In the genomic region with DNA sequence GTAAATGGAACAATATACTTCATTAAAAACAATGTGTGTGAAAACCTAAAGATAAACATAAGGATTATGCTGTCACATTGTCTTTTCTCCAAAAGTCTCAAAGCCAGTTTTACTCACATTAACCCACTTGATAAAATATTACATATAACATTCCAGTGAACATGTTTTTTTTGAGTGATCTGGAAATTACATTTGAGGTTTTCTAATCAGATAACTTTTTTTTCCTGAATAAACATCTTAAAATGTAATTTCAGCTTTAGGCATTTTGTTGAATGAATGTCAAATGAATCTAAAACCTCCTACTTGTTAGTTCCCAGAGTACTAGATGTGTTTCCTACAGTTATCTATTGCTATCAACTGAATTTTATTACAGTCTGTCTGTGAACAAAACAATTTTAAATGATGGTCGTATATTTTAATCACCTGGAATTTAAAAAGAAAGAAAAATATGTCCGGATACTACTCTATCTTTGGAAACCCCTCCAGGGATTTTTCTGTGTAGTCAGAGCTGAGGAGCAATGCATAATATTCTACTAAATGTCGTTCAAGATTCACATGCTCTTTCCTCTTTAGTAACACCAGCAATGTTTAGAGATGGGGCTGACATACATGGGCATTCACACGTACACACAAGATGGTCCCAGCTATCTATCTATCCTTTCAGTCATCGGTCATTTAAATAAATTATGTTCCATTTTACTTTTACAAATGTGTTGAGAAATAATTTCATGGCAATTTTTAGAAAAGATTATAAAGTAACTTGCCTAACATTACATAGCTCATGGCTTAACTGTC, we compare ENCODE assay signal across 16 cellular contexts.
DNase-seq lines count a peak whose midpoint lies in the region; ATAC-seq and TF ChIP-seq lines count a peak whose summit lies in the region.
"Had no signal": no experiment of that assay in that cellular context is flagged by ENCODE, and none has a peak within 500 bp of the region (broad histone marks: within the 10 kb centered on the region; RNA-seq: fewer than 3 reads in every experiment).

No MANE protein-coding gene starts in this region.

- no peaks in the 10 kb centered on the region for H3K9me3 Mint-ChIP-seq in activated naive CD4-positive, alpha-beta T cell treated with anti-CD3 and anti-CD28 coated beads, Interleukin-2, amount 50 U/mL, for 24 hours

- H3F3A ChIP-seq in neural cell (ENCODE audit: insufficient read depth, low read length, poor library complexity, severe bottlenecking): no peaks in the 10 kb centered on the region

- no peaks in the 10 kb centered on the region for H3K9me3 ChIP-seq in neural cell (ENCODE audit: low read length)
- H3K9me3 ChIP-seq: BLaER1 treated with 17β-estradiol and CSF1 and Interleukin-3, amounts not matched to agents 10 nM and 100 nM had no signal

- H3K27me3 Mint-ChIP-seq in activated naive CD4-positive, alpha-beta T cell treated with anti-CD3 and anti-CD28 coated beads, Interleukin-2, amount 50 U/mL, for 24 hours: no peaks in the 10 kb centered on the region

- no peaks in the 10 kb centered on the region for H4K20me1 ChIP-seq in neural cell (ENCODE audit: insufficient read depth)
- H4K20me1 ChIP-seq: BLaER1 treated with 17β-estradiol and CSF1 and Interleukin-3, amounts not matched to agents 10 nM and 100 nM had no signal

- no peaks in the 10 kb centered on the region for H3K79me2 ChIP-seq in neural cell (replicated peaks; ENCODE audit: insufficient read depth, low read length)

- peak overlapping the region; percentile 36 for H3K27ac ChIP-seq in neural cell (ENCODE audit: low read length)
- H3K27ac ChIP-seq: BLaER1 treated with 17β-estradiol and CSF1 and Interleukin-3, amounts not matched to agents 10 nM and 100 nM; PC-9 had no signal

- H3K36me3 ChIP-seq in neural cell (ENCODE audit: insufficient read depth, low read length): peaks cover 7% of the 10 kb centered on the region

- no peaks in the 10 kb centered on the region for H3K9me2 ChIP-seq in neural cell (ENCODE audit: insufficient read depth, low read length)

- no peak overlapping the region for H3K9ac ChIP-seq in neural cell (ENCODE audit: low read length)
- H3K9ac ChIP-seq: BLaER1 treated with 17β-estradiol and CSF1 and Interleukin-3, amounts not matched to agents 10 nM and 100 nM had no signal

- no peak for DNase-seq in activated naive CD4-positive, alpha-beta T cell treated with Interleukin-2 at 50 U/mL for 16 hours
- DNase-seq in SK-MEL-5 (ENCODE audit: low read depth, low spot score): peak; percentile 20
- no peak for DNase-seq in stimulated activated CD4-positive, alpha-beta T cell treated with anti-CD3 and anti-CD28 coated beads, Interleukin-2, amount 100 ng/mL, for 48 hours
- DNase-seq: DND-41, GF-D8, NCI-H1417 treated with DMSO at 0.1 percent for 48 hours, NCI-H2029, NCI-H2171, NCI-H774, PC-9 had no signal

- TF ChIP-seq RAD21 in neural cell (conservative IDR thresholded peaks at IDR 0.05): no peak

- ATAC-seq in HG03442 (IDR thresholded peaks at IDR 0.05; ENCODE audit: unreplicated experiment): no peak
- no peak for ATAC-seq in HG03196 (IDR thresholded peaks at IDR 0.05; ENCODE audit: unreplicated experiment)
- ATAC-seq in GM21825 (IDR thresholded peaks at IDR 0.05; ENCODE audit: unreplicated experiment): no peak

- H3K4me3 Mint-ChIP-seq in activated naive CD4-positive, alpha-beta T cell treated with anti-CD3 and anti-CD28 coated beads, Interleukin-2, amount 50 U/mL, for 24 hours: no peak overlapping the region

- no peak overlapping the region for H2AFZ ChIP-seq in neural cell (ENCODE audit: low read depth, low read length)
- H2AFZ ChIP-seq: PC-9 had no signal

- TF ChIP-seq CTCF in neural cell (IDR thresholded peaks at IDR 0.05; ENCODE audit: poor library complexity, severe bottlenecking): no peak

- peak overlapping the region; percentile 27 for H3K4me2 ChIP-seq in neural cell (ENCODE audit: low read length)
- H3K4me2 ChIP-seq: BLaER1 treated with 17β-estradiol and CSF1 and Interleukin-3, amounts not matched to agents 10 nM and 100 nM; PC-9 had no signal

- peaks cover 53% of the 10 kb centered on the region for H3K4me1 Mint-ChIP-seq in activated naive CD4-positive, alpha-beta T cell treated with anti-CD3 and anti-CD28 coated beads, Interleukin-2, amount 50 U/mL, for 24 hours

- H3K27ac Mint-ChIP-seq in activated naive CD4-positive, alpha-beta T cell treated with anti-CD3 and anti-CD28 coated beads, Interleukin-2, amount 50 U/mL, for 24 hours: peak overlapping the region; percentile 51

- H3K4me3 ChIP-seq in neural cell (ENCODE audit: low read length): peak overlapping the region; percentile 4
- H3K4me3 ChIP-seq: BLaER1 treated with 17β-estradiol and CSF1 and Interleukin-3, amounts not matched to agents 10 nM and 100 nM; PC-9 had no signal

- no peaks in the 10 kb centered on the region for H3K27me3 ChIP-seq in neural cell (ENCODE audit: insufficient read depth, low read depth, low read length)
- H3K27me3 ChIP-seq: BLaER1 treated with 17β-estradiol and CSF1 and Interleukin-3, amounts not matched to agents 10 nM and 100 nM had no signal

- peaks cover 15% of the 10 kb centered on the region for H3K36me3 Mint-ChIP-seq in activated naive CD4-positive, alpha-beta T cell treated with anti-CD3 and anti-CD28 coated beads, Interleukin-2, amount 50 U/mL, for 24 hours

- no peak for TF ChIP-seq EP300 in neural cell (conservative IDR thresholded peaks at IDR 0.05; ENCODE audit: poor library complexity, severe bottlenecking)

- in situ Hi-C loops in SK-MEL-5 (cut with HindIII; ENCODE audit: low pct_unique_long_range_greater_than_20kb, low sequenced_read_pairs): no loop called here

TF ChIP-seq in neural cell, 6 proteins besides CTCF, POLR2A, EP300 and RAD21:
- TF ChIP-seq EZH2 (IDR thresholded peaks at IDR 0.05; ENCODE audit: borderline replicate concordance, insufficient read depth, low read length, poor library complexity, severe bottlenecking): no peak
- no peak for TF ChIP-seq TAF1 (IDR thresholded peaks at IDR 0.05; ENCODE audit: low read depth)
